ENCODE assay signal across 1 cellular context in the genomic region with DNA sequence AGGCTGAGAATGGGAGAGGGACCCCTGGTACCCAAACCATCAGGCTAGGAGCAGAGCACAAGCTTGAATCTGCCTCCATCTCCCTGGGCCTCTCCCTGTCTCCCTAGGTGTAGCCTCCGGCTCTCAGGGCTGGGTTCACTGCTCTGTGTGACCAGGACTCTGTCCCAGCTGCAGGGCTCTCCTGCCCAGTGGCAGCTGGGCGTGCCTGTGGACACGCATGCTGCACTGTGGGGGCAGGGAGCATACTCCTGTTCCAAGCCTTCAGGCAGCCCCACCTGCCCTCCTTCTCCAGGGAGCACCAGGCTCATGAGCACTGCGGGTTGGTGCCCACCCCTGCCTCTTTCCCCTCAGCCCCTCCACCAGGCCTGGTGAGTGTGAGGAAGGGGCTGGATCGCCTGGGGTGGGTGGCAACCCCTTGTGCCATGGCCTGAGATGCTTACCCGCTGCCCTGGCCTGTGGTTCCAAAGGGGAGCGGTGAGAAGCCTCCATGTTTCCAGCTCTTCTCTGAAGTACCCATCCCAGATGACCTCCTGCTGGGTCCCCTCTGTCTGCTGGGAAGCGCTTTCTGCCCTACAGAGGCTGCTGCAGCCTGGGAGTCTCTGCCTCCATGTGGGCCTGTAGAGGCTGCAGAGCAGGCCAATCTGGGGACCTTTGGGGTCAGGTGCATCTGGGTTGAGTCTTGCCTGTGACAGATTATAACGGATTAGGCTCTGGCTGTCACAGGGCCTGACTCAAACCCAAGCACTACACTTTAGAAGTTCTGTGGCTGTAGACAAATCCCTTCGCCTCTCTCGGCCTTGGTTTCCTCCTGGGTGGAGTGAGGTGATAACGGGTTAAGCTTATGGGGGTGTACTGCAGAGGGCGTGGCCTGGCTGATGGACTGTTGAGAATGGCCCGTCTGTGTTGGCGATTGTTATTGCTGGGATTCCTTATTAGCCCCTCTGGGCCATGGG.
TF ChIP-seq lines count a peak whose summit lies in the region.

No MANE protein-coding gene starts in this region.

TF ChIP-seq in IMR-90, 13 proteins besides CTCF, POLR2A, EP300 and RAD21:
- TF ChIP-seq BHLHE40 (IDR thresholded peaks at IDR 0.05; ENCODE audit: low read depth, low read length) (no peak), NFE2L2 (IDR thresholded peaks at IDR 0.05; ENCODE audit: low read depth, low read length) (no peak), CEBPB (IDR thresholded peaks at IDR 0.05; ENCODE audit: low read depth, low read length) (no peak), RCOR1 (IDR thresholded peaks at IDR 0.05; ENCODE audit: insufficient replicate concordance, low read length) (no peak), MAZ (IDR thresholded peaks at IDR 0.05; ENCODE audit: borderline replicate concordance, low read depth, low read length) (no peak), RFX5 (IDR thresholded peaks at IDR 0.05; ENCODE audit: low read depth, low read length) (no peak), MXI1 (IDR thresholded peaks at IDR 0.05; ENCODE audit: borderline replicate concordance, low read depth, low read length) (no peak), MAFK (IDR thresholded peaks at IDR 0.05; ENCODE audit: low read depth, low read length) (no peak), FOS (IDR thresholded peaks at IDR 0.05; ENCODE audit: low read depth, low read length) (no peak), SMC3 (IDR thresholded peaks at IDR 0.05; ENCODE audit: low read depth, low read length) (no peak), CHD1 (IDR thresholded peaks at IDR 0.05; ENCODE audit: low read depth, low read length) (no peak)
- TF ChIP-seq, protein P1, sequence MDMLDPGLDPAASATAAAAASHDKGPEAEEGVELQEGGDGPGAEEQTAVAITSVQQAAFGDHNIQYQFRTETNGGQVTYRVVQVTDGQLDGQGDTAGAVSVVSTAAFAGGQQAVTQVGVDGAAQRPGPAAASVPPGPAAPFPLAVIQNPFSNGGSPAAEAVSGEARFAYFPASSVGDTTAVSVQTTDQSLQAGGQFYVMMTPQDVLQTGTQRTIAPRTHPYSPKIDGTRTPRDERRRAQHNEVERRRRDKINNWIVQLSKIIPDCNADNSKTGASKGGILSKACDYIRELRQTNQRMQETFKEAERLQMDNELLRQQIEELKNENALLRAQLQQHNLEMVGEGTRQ (IDR thresholded peaks at IDR 0.05; ENCODE audit: low read depth, low read length): no peak
